ENCODE assay signal across 9 cellular contexts in genomic region chr1:182391028-182391361, GRCh38. TPM values are rescaled to one million over a fixed set of nuclear protein-coding genes. Genes with fewer than 3 reads are reported as not detected.
DNase-seq lines count a peak whose midpoint lies in the region; ATAC-seq and TF ChIP-seq lines count a peak whose summit lies in the region.
"Had no signal": no experiment of that assay in that cellular context is flagged by ENCODE, and none has a peak within 500 bp of the region (broad histone marks: within the 10 kb centered on the region; RNA-seq: fewer than 3 reads in every experiment).

No MANE protein-coding gene starts in this region.

- peaks cover 32% of the 10 kb centered on the region for H3K4me1 Mint-ChIP-seq in T-helper 2 cell treated with Interferon-gamma antibody and Interleukin-4, amounts not matched to agents 5 μg/mL and 100 μg/mL, for 36 hours (ENCODE audit: low read depth)
- H3K4me1 Mint-ChIP-seq in progenitor cell of endocrine pancreas (ENCODE audit: low read depth): peaks cover 40% of the 10 kb centered on the region

- H3K36me3 Mint-ChIP-seq in T-helper 2 cell treated with Interferon-gamma antibody and Interleukin-4, amounts not matched to agents 5 μg/mL and 100 μg/mL, for 36 hours (ENCODE audit: low read depth): peaks cover 43% of the 10 kb centered on the region
- H3K36me3 Mint-ChIP-seq in progenitor cell of endocrine pancreas (ENCODE audit: insufficient read depth): peaks cover 37% of the 10 kb centered on the region

- peak overlapping the region; percentile 98 for H3K4me3 Mint-ChIP-seq in T-helper 2 cell treated with Interferon-gamma antibody and Interleukin-4, amounts not matched to agents 5 μg/mL and 100 μg/mL, for 36 hours
- peak overlapping the region; percentile 95 for H3K4me3 Mint-ChIP-seq in progenitor cell of endocrine pancreas (ENCODE audit: low read depth)

- H3K4me3 ChIP-seq in fibroblast of the aortic adventitia (ENCODE audit: low read depth, low read length): peak overlapping the region; percentile 86

- H3K9me3 Mint-ChIP-seq in T-helper 2 cell treated with Interferon-gamma antibody and Interleukin-4, amounts not matched to agents 5 μg/mL and 100 μg/mL, for 36 hours: no peaks in the 10 kb centered on the region
- no peaks in the 10 kb centered on the region for H3K9me3 Mint-ChIP-seq in progenitor cell of endocrine pancreas (ENCODE audit: low read depth)

- peaks cover 37% of the 10 kb centered on the region for H3K27me3 Mint-ChIP-seq in T-helper 2 cell treated with Interferon-gamma antibody and Interleukin-4, amounts not matched to agents 5 μg/mL and 100 μg/mL, for 36 hours (ENCODE audit: low read depth)
- no peaks in the 10 kb centered on the region for H3K27me3 Mint-ChIP-seq in progenitor cell of endocrine pancreas

- peak overlapping the region; percentile 94 for H3K27ac Mint-ChIP-seq in T-helper 2 cell treated with Interferon-gamma antibody and Interleukin-4, amounts not matched to agents 5 μg/mL and 100 μg/mL, for 36 hours
- peak overlapping the region; percentile 98 for H3K27ac Mint-ChIP-seq in progenitor cell of endocrine pancreas

- ATAC-seq in HG03565 (IDR thresholded peaks at IDR 0.05; ENCODE audit: unreplicated experiment) (no peak), GM19328 (IDR thresholded peaks at IDR 0.05; ENCODE audit: unreplicated experiment) (no peak), HG03432 (IDR thresholded peaks at IDR 0.05; ENCODE audit: unreplicated experiment) (no peak)

- peak; percentile 52 for TF ChIP-seq CTCF in fibroblast of the aortic adventitia (IDR thresholded peaks at IDR 0.05; ENCODE audit: insufficient read depth, low read length)
- peak; percentile 34 for TF ChIP-seq CTCF in progenitor cell of endocrine pancreas (IDR thresholded peaks at IDR 0.05; ENCODE audit: unreplicated experiment)

- DNase-seq in DMS153 (lab: John Stamatoyannopoulos, UW): peak; percentile 68
- DNase-seq in DMS153 treated with DMSO at 0.1 percent for 48 hours (lab: John Stamatoyannopoulos, UW; ENCODE audit: unreplicated experiment): no peak
- no peak for DNase-seq in T-helper 2 cell treated with Interferon-gamma antibody and Interleukin-4, amounts not matched to agents 5 μg/mL and 100 μg/mL, for 36 hours (ENCODE audit: low spot score)
- no peak for DNase-seq in fibroblast of the aortic adventitia (ENCODE audit: low read depth)
- no peak for DNase-seq in progenitor cell of endocrine pancreas (ENCODE audit: low spot score, unreplicated experiment)

RNA-seq across cellular contexts. Expression of gene GLUL, which starts 0.6 kb away (rescaled TPM):
- total RNA-seq in fibroblast of the aortic adventitia (ENCODE audit: low replicate concordance): 136 and 296 TPM in 2 replicates
- total RNA-seq in progenitor cell of endocrine pancreas: 666 and 734 TPM in 2 replicates

RNA-seq across cellular contexts. Expression of gene TEDDM1, which starts 9.5 kb away (rescaled TPM):
- total RNA-seq in fibroblast of the aortic adventitia (ENCODE audit: low replicate concordance): not detected in 2 replicates
- not detected in 2 replicates for total RNA-seq in progenitor cell of endocrine pancreas
- total RNA-seq: activated CD8-positive, alpha-beta memory T cell treated with anti-CD3 and anti-CD28 coated beads for 36 hours had no signal

RNA-seq across cellular contexts. Expression of gene RGSL1, which starts 59.0 kb away (rescaled TPM):
- total RNA-seq in fibroblast of the aortic adventitia (ENCODE audit: low replicate concordance): not detected in 2 replicates
- not detected in 2 replicates for total RNA-seq in progenitor cell of endocrine pancreas
- total RNA-seq: activated CD8-positive, alpha-beta memory T cell treated with anti-CD3 and anti-CD28 coated beads for 36 hours had no signal
